In the genomic region with DNA sequence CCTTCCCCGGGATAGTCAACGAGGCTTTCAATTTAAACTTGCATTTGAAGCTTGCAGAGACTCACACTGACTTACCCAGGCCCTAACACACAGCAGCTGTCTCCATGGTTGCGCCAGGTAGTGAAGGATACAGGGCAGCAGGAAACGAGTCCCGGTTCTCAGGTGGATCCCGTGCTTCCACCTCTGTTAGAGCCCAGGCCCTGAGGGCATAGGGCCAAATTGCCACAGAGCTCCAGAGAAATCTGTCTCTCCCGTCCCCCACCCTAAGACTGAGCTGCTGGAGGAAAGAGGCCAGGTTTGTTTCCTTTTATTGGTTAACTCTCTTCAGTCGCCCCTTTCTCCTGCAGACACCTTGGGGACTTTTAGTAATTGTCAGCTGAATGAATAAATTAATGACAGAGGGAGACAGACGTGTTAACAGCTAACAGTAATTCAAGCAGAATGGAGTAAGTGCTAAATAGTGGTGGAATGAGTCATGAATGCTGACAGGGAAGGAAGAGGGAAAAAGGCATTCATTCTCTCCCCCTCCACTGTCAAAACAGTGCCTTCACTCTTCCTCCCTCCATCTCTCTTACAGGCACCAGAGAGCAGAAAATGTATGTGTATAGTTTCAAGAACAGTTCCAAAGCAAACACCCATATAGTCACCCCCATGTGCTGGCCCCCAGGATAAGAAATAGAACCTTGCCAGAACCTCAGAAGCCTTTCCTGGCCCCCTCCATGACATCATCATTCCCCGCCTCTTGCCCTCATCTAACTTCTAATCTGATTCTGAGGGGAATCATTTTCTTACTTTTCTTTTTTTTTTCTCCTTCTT, we compare ENCODE assay signal across 8 cellular contexts. TPM values are rescaled to one million over a fixed set of nuclear protein-coding genes. Genes with fewer than 3 reads are reported as not detected.
DNase-seq lines count a peak whose midpoint lies in the region; ATAC-seq and TF ChIP-seq lines count a peak whose summit lies in the region.

No MANE protein-coding gene starts in this region.

- H3K27ac Mint-ChIP-seq in chondrocyte (ENCODE audit: unreplicated experiment), result peak overlapping the region; percentile 89
- H3K27ac Mint-ChIP-seq in mesothelial cell of epicardium, result peak overlapping the region; percentile 43

- TF ChIP-seq EP300 in Ishikawa (IDR thresholded peaks at IDR 0.05; ENCODE audit: borderline replicate concordance), result peak; percentile 52; the same call in 1 of the 2 replicates

- H3K4me1 Mint-ChIP-seq in chondrocyte (ENCODE audit: low read depth) (peaks cover 49% of the 10 kb centered on the region), mesothelial cell of epicardium (peaks cover 13% of the 10 kb centered on the region)

- ATAC-seq in GM21619 (IDR thresholded peaks at IDR 0.05; ENCODE audit: unreplicated experiment), result no peak

- H3K36me3 Mint-ChIP-seq in chondrocyte (ENCODE audit: low read depth), result no peaks in the 10 kb centered on the region
- H3K36me3 Mint-ChIP-seq in mesothelial cell of epicardium, result no peaks in the 10 kb centered on the region

- H3K27me3 Mint-ChIP-seq in chondrocyte (ENCODE audit: low read depth) (no peaks in the 10 kb centered on the region), mesothelial cell of epicardium (ENCODE audit: low read depth) (no peaks in the 10 kb centered on the region)

- H3K9me3 Mint-ChIP-seq in chondrocyte (ENCODE audit: low read depth), result peaks cover 3% of the 10 kb centered on the region
- no peaks in the 10 kb centered on the region for H3K9me3 Mint-ChIP-seq in mesothelial cell of epicardium

- DNase-seq in COLO829 (ENCODE audit: low spot score) (peak; percentile 38), chondrocyte (ENCODE audit: low spot score) (no peak), mesothelial cell of epicardium (ENCODE audit: low spot score in 2 of 2, unreplicated experiment in 2 of 2) (no peak), GF-D8 (lab: John Stamatoyannopoulos, UW) (no peak)
- DNase-seq in effector CD8-positive, alpha-beta T cell (lab: John Stamatoyannopoulos, UW), result no peak
- no peak for DNase-seq in stimulated activated CD4-positive, alpha-beta T cell treated with anti-CD3 and anti-CD28 coated beads, Interleukin-2, amount 100 ng/mL, for 24 hours

- TF ChIP-seq CTCF in chondrocyte (IDR thresholded peaks at IDR 0.05) (no peak), mesothelial cell of epicardium (IDR thresholded peaks at IDR 0.05; ENCODE audit: unreplicated experiment) (no peak)

- TF ChIP-seq RAD21 in Ishikawa (IDR thresholded peaks at IDR 0.05; ENCODE audit: low read depth), result peak; percentile 20

- H3K4me3 Mint-ChIP-seq in chondrocyte (ENCODE audit: unreplicated experiment), result no peak overlapping the region
- no peak overlapping the region for H3K4me3 Mint-ChIP-seq in mesothelial cell of epicardium

TF ChIP-seq in Ishikawa, 13 proteins besides CTCF, POLR2A, EP300 and RAD21:
- TF ChIP-seq NFIC (IDR thresholded peaks at IDR 0.05) (peak; percentile 79), EGR1 (IDR thresholded peaks at IDR 0.05) (no peak), FOXM1 (IDR thresholded peaks at IDR 0.05; ENCODE audit: borderline replicate concordance, low read depth) (no peak), YY1 (IDR thresholded peaks at IDR 0.05; ENCODE audit: low read depth) (peak; percentile 42; the same call in 1 of the 2 replicates), CEBPB (IDR thresholded peaks at IDR 0.05) (0 out of 2 replicates have a peak, but pooled peaks have one; percentile 15), CREB1 (IDR thresholded peaks at IDR 0.05; ENCODE audit: low read depth) (no peak), TCF12 (IDR thresholded peaks at IDR 0.05; ENCODE audit: low read depth) (peak; percentile 38; the same call in 1 of the 2 replicates), TAF1 (IDR thresholded peaks at IDR 0.05; ENCODE audit: low read depth) (no peak), ZBTB7A (IDR thresholded peaks at IDR 0.05; ENCODE audit: low read depth) (no peak), TEAD4 (IDR thresholded peaks at IDR 0.05) (peak; percentile 77)
- TF ChIP-seq, protein P1, sequence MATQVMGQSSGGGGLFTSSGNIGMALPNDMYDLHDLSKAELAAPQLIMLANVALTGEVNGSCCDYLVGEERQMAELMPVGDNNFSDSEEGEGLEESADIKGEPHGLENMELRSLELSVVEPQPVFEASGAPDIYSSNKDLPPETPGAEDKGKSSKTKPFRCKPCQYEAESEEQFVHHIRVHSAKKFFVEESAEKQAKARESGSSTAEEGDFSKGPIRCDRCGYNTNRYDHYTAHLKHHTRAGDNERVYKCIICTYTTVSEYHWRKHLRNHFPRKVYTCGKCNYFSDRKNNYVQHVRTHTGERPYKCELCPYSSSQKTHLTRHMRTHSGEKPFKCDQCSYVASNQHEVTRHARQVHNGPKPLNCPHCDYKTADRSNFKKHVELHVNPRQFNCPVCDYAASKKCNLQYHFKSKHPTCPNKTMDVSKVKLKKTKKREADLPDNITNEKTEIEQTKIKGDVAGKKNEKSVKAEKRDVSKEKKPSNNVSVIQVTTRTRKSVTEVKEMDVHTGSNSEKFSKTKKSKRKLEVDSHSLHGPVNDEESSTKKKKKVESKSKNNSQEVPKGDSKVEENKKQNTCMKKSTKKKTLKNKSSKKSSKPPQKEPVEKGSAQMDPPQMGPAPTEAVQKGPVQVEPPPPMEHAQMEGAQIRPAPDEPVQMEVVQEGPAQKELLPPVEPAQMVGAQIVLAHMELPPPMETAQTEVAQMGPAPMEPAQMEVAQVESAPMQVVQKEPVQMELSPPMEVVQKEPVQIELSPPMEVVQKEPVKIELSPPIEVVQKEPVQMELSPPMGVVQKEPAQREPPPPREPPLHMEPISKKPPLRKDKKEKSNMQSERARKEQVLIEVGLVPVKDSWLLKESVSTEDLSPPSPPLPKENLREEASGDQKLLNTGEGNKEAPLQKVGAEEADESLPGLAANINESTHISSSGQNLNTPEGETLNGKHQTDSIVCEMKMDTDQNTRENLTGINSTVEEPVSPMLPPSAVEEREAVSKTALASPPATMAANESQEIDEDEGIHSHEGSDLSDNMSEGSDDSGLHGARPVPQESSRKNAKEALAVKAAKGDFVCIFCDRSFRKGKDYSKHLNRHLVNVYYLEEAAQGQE (IDR thresholded peaks at IDR 0.05; ENCODE audit: low read depth), result no peak
- TF ChIP-seq, protein P2, sequence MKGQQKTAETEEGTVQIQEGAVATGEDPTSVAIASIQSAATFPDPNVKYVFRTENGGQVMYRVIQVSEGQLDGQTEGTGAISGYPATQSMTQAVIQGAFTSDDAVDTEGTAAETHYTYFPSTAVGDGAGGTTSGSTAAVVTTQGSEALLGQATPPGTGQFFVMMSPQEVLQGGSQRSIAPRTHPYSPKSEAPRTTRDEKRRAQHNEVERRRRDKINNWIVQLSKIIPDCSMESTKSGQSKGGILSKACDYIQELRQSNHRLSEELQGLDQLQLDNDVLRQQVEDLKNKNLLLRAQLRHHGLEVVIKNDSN (IDR thresholded peaks at IDR 0.05), result peak; percentile 11; the same call in 1 of the 2 replicates
- TF ChIP-seq, protein P3, sequence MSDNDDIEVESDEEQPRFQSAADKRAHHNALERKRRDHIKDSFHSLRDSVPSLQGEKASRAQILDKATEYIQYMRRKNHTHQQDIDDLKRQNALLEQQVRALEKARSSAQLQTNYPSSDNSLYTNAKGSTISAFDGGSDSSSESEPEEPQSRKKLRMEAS (IDR thresholded peaks at IDR 0.05), result peak; percentile 27; the same call in 1 of the 2 replicates

RNA-seq across cellular contexts. Expression of a gene that starts 16.7 kb away (rescaled TPM):
- 60.5 to 71.1 TPM (median 62.1 TPM) in 3 replicates for total RNA-seq in chondrocyte
- 79.8 to 82.2 TPM (median 80.2 TPM) in 3 replicates for total RNA-seq in mesothelial cell of epicardium
